In the genomic region with DNA sequence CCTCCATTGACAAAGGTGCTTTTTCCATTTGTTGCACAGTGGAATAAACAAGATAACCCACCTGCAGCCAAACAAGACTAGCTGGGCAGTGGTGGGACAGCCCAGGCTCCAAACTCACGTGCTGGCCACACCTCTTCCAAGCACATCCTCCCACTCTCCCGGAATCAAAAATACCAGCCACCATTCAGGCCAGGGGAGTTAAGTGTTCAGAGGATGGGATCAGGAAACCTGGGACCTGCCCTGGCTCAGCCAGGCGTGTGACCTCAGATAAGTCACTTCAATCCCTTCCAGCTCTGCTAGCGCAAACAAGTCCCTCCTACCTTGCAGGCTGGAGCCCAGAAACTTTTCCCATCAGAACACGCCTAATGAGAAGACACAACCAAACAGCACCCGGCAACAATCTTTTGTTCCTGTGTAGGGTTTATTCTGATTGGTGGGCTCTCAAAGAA, we compare ENCODE assay signal across 2 cellular contexts.
TF ChIP-seq lines count a peak whose summit lies in the region.

No MANE protein-coding gene starts in this region.

TF ChIP-seq in H1, 55 proteins besides CTCF, POLR2A, EP300 and RAD21:
- peak; percentile 36; the same call in 1 of the 2 replicates for TF ChIP-seq RFX5 (IDR thresholded peaks at IDR 0.05; ENCODE audit: borderline replicate concordance, low read depth, low read length)
- TF ChIP-seq CBX8 (IDR thresholded peaks at IDR 0.05; ENCODE audit: borderline replicate concordance, low read depth, low read length) = no peak

TF ChIP-seq in GM12891, 5 proteins besides CTCF, POLR2A, EP300 and RAD21:
- no peak for TF ChIP-seq POLR2AphosphoS5 (IDR thresholded peaks at IDR 0.05; ENCODE audit: low read depth, low read length)
- TF ChIP-seq POU2F2 (IDR thresholded peaks at IDR 0.05; ENCODE audit: low read depth, low read length) = no peak
- TF ChIP-seq SPI1 (IDR thresholded peaks at IDR 0.05; ENCODE audit: low read depth, low read length) = no peak
- TF ChIP-seq TAF1 (IDR thresholded peaks at IDR 0.05; ENCODE audit: low read depth, low read length) = no peak
- no peak for TF ChIP-seq PAX5 (IDR thresholded peaks at IDR 0.05; ENCODE audit: insufficient read depth, low read length, severe bottlenecking)
